8 cellular contexts compared by ENCODE assay signal in genomic region chr19:10551698-10552301, GRCh38. TPM values are rescaled to one million over a fixed set of nuclear protein-coding genes. Genes with fewer than 3 reads are reported as not detected.
DNase-seq lines count a peak whose midpoint lies in the region; ATAC-seq and TF ChIP-seq lines count a peak whose summit lies in the region.
"Had no signal": no experiment of that assay in that cellular context is flagged by ENCODE, and none has a peak within 500 bp of the region (broad histone marks: within the 10 kb centered on the region; RNA-seq: fewer than 3 reads in every experiment).

No MANE protein-coding gene starts in this region.

- ATAC-seq in HG02588 (IDR thresholded peaks at IDR 0.05; ENCODE audit: unreplicated experiment), result no peak

- 95% methylated on average over 10 of the region's 12 CpGs for WGBS in mesenchymal stem cell
- WGBS in adrenal gland, 4 donors, result 87 to 98% (median 92%) methylated on average over 9 to 12 of the region's 12 CpGs

- H2BK12ac ChIP-seq in mesenchymal stem cell (ENCODE audit: low read length in 2 of 2), result peak overlapping the region in 1 of 2 experiments; percentile 12

- intact Hi-C loops in adrenal gland (cut with DNase I), result no loop called here

- no peak overlapping the region for H4K91ac ChIP-seq in mesenchymal stem cell (ENCODE audit: low read length)

- H4K8ac ChIP-seq in mesenchymal stem cell (ENCODE audit: low read length), result no peak overlapping the region

- H2BK120ac ChIP-seq in mesenchymal stem cell (ENCODE audit: low read depth, low read length), result no peak overlapping the region

- no peak overlapping the region for H3K9ac ChIP-seq in mesenchymal stem cell (ENCODE audit: low read length)

- no peak overlapping the region for H2AFZ ChIP-seq in mesenchymal stem cell (ENCODE audit: low read depth, low read length)

- TF ChIP-seq POLR2A in adrenal gland (IDR thresholded peaks at IDR 0.05), result no peak

- H3K4ac ChIP-seq in mesenchymal stem cell (ENCODE audit: low read depth in 1 of 2, low read length in 2 of 2), result no peak overlapping the region

- H3K4me2 ChIP-seq in mesenchymal stem cell (ENCODE audit: low read length, poor library complexity, severe bottlenecking), result no peak overlapping the region

- H3K4me1 ChIP-seq in mesenchymal stem cell (ENCODE audit: control insufficient read depth, insufficient read depth, low read depth, low read length) (no peaks in the 10 kb centered on the region), adrenal gland (replicated peaks in 1 of 2) (no peaks in the 10 kb centered on the region)
- H3K4me1 ChIP-seq: SJCRH30 had no signal

- peaks cover 21% of the 10 kb centered on the region for H3K79me1 ChIP-seq in mesenchymal stem cell (replicated peaks; ENCODE audit: low read length, poor library complexity, severe bottlenecking)

- no peak overlapping the region for H3K4me3 ChIP-seq in MG63
- H3K4me3 ChIP-seq in mesenchymal stem cell (ENCODE audit: insufficient read depth in 1 of 2, low read depth in 1 of 2, low read length in 2 of 2), result no peak overlapping the region
- H3K4me3 ChIP-seq in adrenal gland, result no peak overlapping the region
- H3K4me3 ChIP-seq: SJCRH30 had no signal

- H2BK15ac ChIP-seq in mesenchymal stem cell (ENCODE audit: low read depth, poor library complexity, severe bottlenecking), result no peak overlapping the region

- 0 out of 2 replicates have a peak, but pooled peaks cover 3% of the 10 kb centered on the region for H3K9me3 ChIP-seq in MG63
- H3K9me3 ChIP-seq in mesenchymal stem cell (ENCODE audit: control insufficient read depth, low read length), result no peaks in the 10 kb centered on the region
- no peaks in the 10 kb centered on the region for H3K9me3 ChIP-seq in adrenal gland (replicated peaks in 1 of 3)
- H3K9me3 ChIP-seq: SJCRH30 had no signal

- H3K27ac ChIP-seq in mesenchymal stem cell (ENCODE audit: low read length, poor library complexity, severe bottlenecking), result no peak overlapping the region
- H3K27ac ChIP-seq in adrenal gland, result no peak overlapping the region
- H3K27ac ChIP-seq: SJCRH30 had no signal

- H3K27me3 ChIP-seq in MG63, result no peaks in the 10 kb centered on the region
- H3K27me3 ChIP-seq in mesenchymal stem cell (ENCODE audit: control insufficient read depth in 1 of 2, insufficient read depth in 1 of 2, low read length in 2 of 2), result no peaks in the 10 kb centered on the region
- no peaks in the 10 kb centered on the region for H3K27me3 ChIP-seq in adrenal gland
- H3K27me3 ChIP-seq: SJCRH30 had no signal

- no peak overlapping the region for H3K23ac ChIP-seq in mesenchymal stem cell (ENCODE audit: low read length in 2 of 2)

- H3K18ac ChIP-seq in mesenchymal stem cell (ENCODE audit: low read depth in 1 of 2, low read length in 2 of 2), result no peak overlapping the region

- no peak overlapping the region for H2BK5ac ChIP-seq in mesenchymal stem cell (ENCODE audit: low read depth, low read length, poor library complexity, severe bottlenecking)

- DNase-seq in GDM1 (lab: John Stamatoyannopoulos, UW), result peak; percentile 39
- DNase-seq in MG63, result peak; percentile 58
- DNase-seq in activated T-cell treated with anti-CD3 and anti-CD28 coated beads, Interleukin-2, amount 50 U/mL, for 48 hours, result peak; percentile 59 to 67
- DNase-seq in mesenchymal stem cell, result peak; percentile 52
- no peak for DNase-seq in adrenal gland
- no peak for DNase-seq in NK-92 treated with Interleukin-12 subunit alpha and Interleukin-12 subunit beta, amount 100 ng/mL, for 24 hours (lab: John Stamatoyannopoulos, UW)

- TF ChIP-seq CTCF in adrenal gland (IDR thresholded peaks at IDR 0.05), result peak in 1 of 6 experiments; percentile 21

- H3K36me3 ChIP-seq in MG63 (peaks cover 88% of the 10 kb centered on the region), mesenchymal stem cell (ENCODE audit: control insufficient read depth in 1 of 2, insufficient read depth in 2 of 2, low read depth in 1 of 2, low read length in 2 of 2) (peaks cover 69 to 77% of the 10 kb centered on the region in 2 experiments), adrenal gland (replicated peaks in 1 of 2) (peaks cover 0 to 87% of the 10 kb centered on the region in 2 donors)

- H2AK5ac ChIP-seq in mesenchymal stem cell (ENCODE audit: low read length, severe bottlenecking), result no peak overlapping the region

- no peak overlapping the region for H3K14ac ChIP-seq in mesenchymal stem cell (ENCODE audit: low read length in 2 of 2)

RNA-seq across cellular contexts. Expression of gene ATG4D, which starts 8.1 kb away (rescaled TPM):
- 16.6 and 27.0 TPM in 2 replicates for total RNA-seq in MG63 (2014; rRNA removed; shearing (Covaris generic); ENCODE audit: low replicate concordance)
- 15.9 TPM for polyA plus RNA-seq in mesenchymal stem cell (2013, experiment 1 of 2)
- 16.0 TPM for polyA plus RNA-seq in mesenchymal stem cell (2013, experiment 2 of 2)
- total RNA-seq in adrenal gland, result 10 to 100 TPM; 26.4 to 93.7 (median 38.5) TPM
- polyA plus RNA-seq in adrenal gland, result 10 to 100 TPM in 2 of 3 donors, 1 to 10 TPM in 1; 7.4 to 58.2 (median 53.2) TPM

RNA-seq across cellular contexts. Expression of gene KRI1, which starts 14.0 kb away (rescaled TPM):
- 31.7 and 43.3 TPM in 2 replicates for total RNA-seq in MG63 (2014; rRNA removed; shearing (Covaris generic); ENCODE audit: low replicate concordance)
- 12.8 TPM for polyA plus RNA-seq in mesenchymal stem cell (2013, experiment 1 of 2)
- polyA plus RNA-seq in mesenchymal stem cell (2013, experiment 2 of 2), result 12.4 TPM
- 10 to 100 TPM in 7 of 8 donors, 1 to 10 TPM in 1; 7.1 to 32.4 (median 18.8) TPM for total RNA-seq in adrenal gland
- polyA plus RNA-seq in adrenal gland, result 10 to 100 TPM; 29.7 to 69.0 (median 29.8) TPM

RNA-seq across cellular contexts. Expression of gene CDKN2D, which starts 17.0 kb away (rescaled TPM):
- total RNA-seq in MG63 (2014; rRNA removed; shearing (Covaris generic); ENCODE audit: low replicate concordance), result 24.9 and 43.3 TPM in 2 replicates
- polyA plus RNA-seq in mesenchymal stem cell (2013, experiment 1 of 2), result 6.9 TPM
- 6.6 TPM for polyA plus RNA-seq in mesenchymal stem cell (2013, experiment 2 of 2)
- total RNA-seq in adrenal gland, result 10 to 100 TPM in 1 of 8 donors, 1 to 10 TPM in 7; 1.9 to 15.1 (median 6.4) TPM
- polyA plus RNA-seq in adrenal gland, result 10 to 100 TPM in 2 of 3 donors, 1 to 10 TPM in 1; 7.4 to 11.2 (median 10.0) TPM

RNA-seq across cellular contexts. Expression of gene S1PR5, which starts 34.6 kb away (rescaled TPM):
- total RNA-seq in MG63 (2014; rRNA removed; shearing (Covaris generic); ENCODE audit: low replicate concordance), result not detected in 2 replicates
- 5.2 TPM for polyA plus RNA-seq in mesenchymal stem cell (2013, experiment 1 of 2)
- polyA plus RNA-seq in mesenchymal stem cell (2013, experiment 2 of 2), result 5.2 TPM
- 1 to 10 TPM in 2 of 8 donors, under 1 TPM in 5, not detected in 1; 0.14 to 3.0 (median 0.55) TPM for total RNA-seq in adrenal gland
- polyA plus RNA-seq in adrenal gland, result under 1 TPM; 0.37 to 0.97 (median 0.51) TPM

RNA-seq across cellular contexts. Expression of gene AP1M2, which starts 35.3 kb away (rescaled TPM):
- 1.4 TPM in 1 of 2 replicates, not detected in the other for total RNA-seq in MG63 (2014; rRNA removed; shearing (Covaris generic); ENCODE audit: low replicate concordance)
- polyA plus RNA-seq in mesenchymal stem cell (2013, experiment 1 of 2), result 1.3 TPM
- polyA plus RNA-seq in mesenchymal stem cell (2013, experiment 2 of 2), result 2.3 TPM
- under 1 TPM in 2 of 8 donors, not detected in 6; 0.19 to 0.43 TPM for total RNA-seq in adrenal gland
- under 1 TPM in 2 of 3 donors, not detected in 1; 0.10 to 0.97 TPM for polyA plus RNA-seq in adrenal gland

Comparison
In these comparisons a context has a peak if more than half of its experiments do, and no peak if none do; other contexts are left out.
1. DNase-seq: peak in GDM1 (single experiment), MG63 (single experiment), activated T-cell treated with anti-CD3 and anti-CD28 coated beads, Interleukin-2, amount 50 U/mL, for 48 hours (2 of 2) and mesenchymal stem cell (single experiment); none in adrenal gland (0 of 7) and NK-92 treated with Interleukin-12 subunit alpha and Interleukin-12 subunit beta, amount 100 ng/mL, for 24 hours (single experiment).